Comparison of ENCODE assay signal across 19 cellular contexts in the genomic region with DNA sequence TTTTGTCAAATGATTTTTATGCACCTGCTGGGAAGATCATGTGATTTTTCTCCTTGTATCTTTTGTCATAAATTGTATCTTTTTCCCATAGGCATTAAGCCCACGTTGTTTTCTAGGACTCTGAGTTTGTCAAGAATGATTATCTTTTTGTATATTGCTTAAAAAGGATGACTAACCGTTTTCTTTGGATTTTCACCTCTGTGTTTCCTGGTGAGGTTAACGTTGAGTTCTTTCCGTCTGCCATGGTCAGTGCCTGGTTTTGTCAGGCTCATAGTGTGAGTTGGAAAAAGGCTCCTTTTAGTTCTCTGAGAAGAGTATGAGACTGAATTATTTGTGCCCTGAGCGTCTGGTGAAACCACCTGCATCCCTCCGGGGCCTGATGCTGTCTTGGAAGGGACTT.
"Had no signal": no experiment of that assay in that cellular context is flagged by ENCODE, and none has a peak within 500 bp of the region (broad histone marks: within the 10 kb centered on the region; RNA-seq: fewer than 3 reads in every experiment).

No MANE protein-coding gene starts in this region.

- H3K4me3 ChIP-seq: esophagus squamous epithelium, heart right ventricle, left ventricle myocardium inferior, prostate gland, sigmoid colon had no signal

- DNase-seq: activated CD4-positive, alpha-beta T cell treated with anti-CD3 and anti-CD28 coated beads for 48 hours; activated CD8-positive, alpha-beta memory T cell treated with anti-CD3 and anti-CD28 coated beads for 24 hours; activated naive CD4-positive, alpha-beta T cell treated with anti-CD3 and anti-CD28 coated beads, Interleukin-2, amount 50 U/mL, for 16 hours; amniotic stem cell; esophagus squamous epithelium; heart right ventricle; islet precursor cell; left ventricle myocardium inferior; mesendoderm; sigmoid colon; stimulated activated CD4-positive, alpha-beta T cell treated with anti-CD3 and anti-CD28 coated beads, Interleukin-2, amount 100 ng/mL, for 48 hours; stimulated activated naive CD4-positive, alpha-beta T cell treated with Interleukin-2 at 50 U/mL for 16 hours; SW 1271; trophoblast cell had no signal

- H3K27me3 ChIP-seq: esophagus squamous epithelium, heart right ventricle, neutrophil, sigmoid colon had no signal

- H3K4me1 ChIP-seq: prostate gland had no signal

- H3K9me3 ChIP-seq: esophagus squamous epithelium, heart right ventricle, left ventricle myocardium inferior, neutrophil, prostate gland, sigmoid colon had no signal

- H3K9me3 Mint-ChIP-seq: activated T-helper 2 cell treated with anti-CD3 and anti-CD28 coated beads, Interferon-gamma antibody, Interleukin-2, Interleukin-4, amounts not matched to agents 10 μg/mL and 5 μg/mL and 100 μg/mL, durations not matched to agents 14 hours and 24 hours and 36 hours had no signal

- H3K27ac ChIP-seq: left ventricle myocardium inferior, neutrophil, prostate gland had no signal

- FAIRE-seq: endometrium, frontal cortex had no signal

- H3K27ac Mint-ChIP-seq: activated T-helper 2 cell treated with anti-CD3 and anti-CD28 coated beads, Interferon-gamma antibody, Interleukin-2, Interleukin-4, amounts not matched to agents 10 μg/mL and 5 μg/mL and 100 μg/mL, durations not matched to agents 14 hours and 24 hours and 36 hours had no signal
